Comparison of ENCODE assay signal across 22 cellular contexts in the genomic region with DNA sequence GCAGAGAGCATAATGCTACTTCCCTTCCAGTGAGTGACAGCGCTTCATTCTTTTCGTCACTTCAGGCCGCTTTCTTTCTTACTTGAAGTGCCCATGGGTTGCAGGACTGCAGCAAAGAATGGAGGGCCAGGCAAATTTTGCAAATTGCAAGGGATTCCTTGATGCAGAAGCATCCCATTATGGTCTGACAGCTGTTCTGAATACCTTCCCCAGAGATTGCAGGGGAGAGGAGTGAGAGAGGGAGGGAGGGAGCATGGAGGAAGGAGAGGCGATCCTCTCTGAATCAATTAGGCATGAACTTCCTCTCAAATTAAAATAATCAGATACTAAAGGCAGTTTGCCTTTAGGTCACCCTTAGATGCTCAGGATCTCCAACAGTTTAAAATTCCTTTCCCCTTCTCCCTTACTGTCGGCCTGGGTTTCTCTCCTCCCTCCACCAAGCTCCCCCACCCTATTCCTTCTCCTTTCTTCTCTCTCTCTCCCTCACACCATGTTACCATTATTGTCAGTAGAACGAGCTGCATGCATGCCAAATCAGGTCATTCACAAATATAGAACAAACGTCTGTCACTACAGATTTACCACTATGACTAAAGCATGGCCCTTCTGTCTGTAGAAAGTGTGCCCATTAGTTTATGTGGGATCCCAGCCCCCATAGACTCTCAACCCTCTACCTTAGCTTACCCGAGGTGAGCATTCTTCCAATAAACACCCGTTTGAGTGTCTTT.
DNase-seq lines count a peak whose midpoint lies in the region; ATAC-seq and TF ChIP-seq lines count a peak whose summit lies in the region.
"Had no signal": no experiment of that assay in that cellular context is flagged by ENCODE, and none has a peak within 500 bp of the region (broad histone marks: within the 10 kb centered on the region; RNA-seq: fewer than 3 reads in every experiment).

No MANE protein-coding gene starts in this region.

- CTCF ChIA-PET in WTC11 (lab: Charles Lee): no interaction called here

- in situ Hi-C loops in G401 (cut with HindIII; ENCODE audit: low sequenced_read_pairs): no loop called here

- TF ChIP-seq CTCF in WTC11 (IDR thresholded peaks at IDR 0.05) (no peak), nephron progenitor cell (IDR thresholded peaks at IDR 0.05) (no peak)

- peak; percentile 32; the same call in 1 of the 2 replicates for ATAC-seq in WTC11
- ATAC-seq: stimulated activated naive CD8-positive, alpha-beta T cell treated with anti-CD3 and anti-CD28 coated beads, Interleukin-15, Interleukin-2, amounts not matched to agents 100 U/mL and 50 U/mL, for 24 hours had no signal

- DNase-seq in G401 (ENCODE audit: low spot score) (peak; percentile 97), WTC11 (ENCODE audit: low spot score) (no peak), nephron progenitor cell (no peak), posterior cingulate gyrus (no peak), SW 1271 (lab: John Stamatoyannopoulos, UW) (no peak), GM19238 (ENCODE audit: insufficient read length, low spot score) (no peak)
- DNase-seq: activated B cell treated with CpG ODN at 0.5 μM for 24 hours; activated CD4-positive, alpha-beta memory T cell treated with anti-CD3 and anti-CD28 coated beads, Interleukin-2, amount 10 ng/mL, durations not matched to agents 7 days and 5 days; activated gamma-delta T cell treated with Interleukin-2 at 50 U/mL for 16 hours; foreskin fibroblast; H7; Karpas-422; mesendoderm; NCI-H2107; NK-92 treated with Interleukin-12 subunit alpha and Interleukin-12 subunit beta, amount 100 ng/mL, for 24 hours; SK-N-SH; stimulated activated CD4-positive, alpha-beta T cell treated with anti-CD3 and anti-CD28 coated beads, Interleukin-4, amount 100 ng/mL, for 1 hour; stimulated activated naive CD8-positive, alpha-beta T cell treated with anti-CD3 and anti-CD28 coated beads, Interleukin-15, Interleukin-2, amounts not matched to agents 100 U/mL and 50 U/mL, for 24 hours; T-helper 9 cell had no signal

- H3K27ac Mint-ChIP-seq in WTC11 (peak overlapping the region; percentile 4), nephron progenitor cell (peak overlapping the region; percentile 7)
- H3K27ac Mint-ChIP-seq: activated B cell treated with CpG ODN at 0.5 μM for 24 hours; activated CD4-positive, alpha-beta memory T cell treated with anti-CD3 and anti-CD28 coated beads, Interleukin-2, amount 10 ng/mL, durations not matched to agents 7 days and 5 days; nephron had no signal

- peaks cover 18% of the 10 kb centered on the region for H3K36me3 Mint-ChIP-seq in WTC11
- no peaks in the 10 kb centered on the region for H3K36me3 Mint-ChIP-seq in nephron progenitor cell (ENCODE audit: low read depth)

- H3K36me3 ChIP-seq in BLaER1: no peaks in the 10 kb centered on the region
- H3K36me3 ChIP-seq: tibial nerve had no signal

- no peak overlapping the region for H3K4me3 Mint-ChIP-seq in WTC11
- H3K4me3 Mint-ChIP-seq in nephron progenitor cell: no peak overlapping the region
- H3K4me3 Mint-ChIP-seq: activated B cell treated with CpG ODN at 0.5 μM for 24 hours; activated CD4-positive, alpha-beta memory T cell treated with anti-CD3 and anti-CD28 coated beads, Interleukin-2, amount 10 ng/mL, durations not matched to agents 7 days and 5 days; nephron had no signal

- intact Hi-C loops in posterior cingulate gyrus (cut with DNase I): no loop called here

- H3K4me1 Mint-ChIP-seq in WTC11 (peaks cover 34% of the 10 kb centered on the region), nephron progenitor cell (peaks cover 14% of the 10 kb centered on the region)

- peaks cover 20% of the 10 kb centered on the region for H3K4me1 ChIP-seq in BLaER1
- H3K4me1 ChIP-seq: tibial nerve had no signal

- H4K20me1 ChIP-seq in BLaER1: no peaks in the 10 kb centered on the region

- H3K9me3 Mint-ChIP-seq in WTC11 (peaks cover 24% of the 10 kb centered on the region), nephron progenitor cell (no peaks in the 10 kb centered on the region)
- H3K9me3 Mint-ChIP-seq: activated CD4-positive, alpha-beta memory T cell treated with anti-CD3 and anti-CD28 coated beads, Interleukin-2, amount 10 ng/mL, durations not matched to agents 7 days and 5 days; nephron had no signal

- H3K4me3 ChIP-seq in BLaER1: no peak overlapping the region
- H3K4me3 ChIP-seq: tibial nerve had no signal

- no peak overlapping the region for H3K27ac ChIP-seq in BLaER1
- H3K27ac ChIP-seq: tibial nerve had no signal

- POLR2A ChIA-PET in WTC11 (lab: Charles Lee): no interaction called here

- no peak overlapping the region for H3K9ac ChIP-seq in BLaER1
- H3K9ac ChIP-seq: SK-N-SH had no signal

- no peaks in the 10 kb centered on the region; the same call in 1 of the 2 replicates for H3K27me3 Mint-ChIP-seq in WTC11 (ENCODE audit: low read depth)
- no peaks in the 10 kb centered on the region for H3K27me3 Mint-ChIP-seq in nephron progenitor cell (ENCODE audit: low read depth, poor library complexity)
- H3K27me3 Mint-ChIP-seq: activated B cell treated with CpG ODN at 0.5 μM for 24 hours had no signal

- H3K27me3 ChIP-seq in BLaER1: no peaks in the 10 kb centered on the region
- H3K27me3 ChIP-seq: tibial nerve had no signal

- peaks cover 10% of the 10 kb centered on the region for H3K9me3 ChIP-seq in BLaER1
- H3K9me3 ChIP-seq: SK-N-SH, tibial nerve had no signal

- H3K4me2 ChIP-seq in BLaER1: peak overlapping the region; percentile 45
- H3K4me2 ChIP-seq: SK-N-SH had no signal

TF ChIP-seq in WTC11, 78 proteins besides CTCF, POLR2A, EP300 and RAD21 (continues in another document):
- TF ChIP-seq GTF2I (CRISPR knock-in tag; conservative IDR thresholded peaks at IDR 0.05) (no peak), SP1 (CRISPR knock-in tag; conservative IDR thresholded peaks at IDR 0.05) (no peak), ZNF416 (CRISPR knock-in tag; IDR thresholded peaks at IDR 0.05) (no peak), SOX15 (CRISPR knock-in tag; IDR thresholded peaks at IDR 0.05) (no peak), ZNF317 (CRISPR knock-in tag; IDR thresholded peaks at IDR 0.05; ENCODE audit: borderline replicate concordance, low read depth) (no peak)
- TF ChIP-seq, protein P1, sequence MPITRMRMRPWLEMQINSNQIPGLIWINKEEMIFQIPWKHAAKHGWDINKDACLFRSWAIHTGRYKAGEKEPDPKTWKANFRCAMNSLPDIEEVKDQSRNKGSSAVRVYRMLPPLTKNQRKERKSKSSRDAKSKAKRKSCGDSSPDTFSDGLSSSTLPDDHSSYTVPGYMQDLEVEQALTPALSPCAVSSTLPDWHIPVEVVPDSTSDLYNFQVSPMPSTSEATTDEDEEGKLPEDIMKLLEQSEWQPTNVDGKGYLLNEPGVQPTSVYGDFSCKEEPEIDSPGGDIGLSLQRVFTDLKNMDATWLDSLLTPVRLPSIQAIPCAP (CRISPR knock-in tag; IDR thresholded peaks at IDR 0.05): no peak
- TF ChIP-seq, protein P2, sequence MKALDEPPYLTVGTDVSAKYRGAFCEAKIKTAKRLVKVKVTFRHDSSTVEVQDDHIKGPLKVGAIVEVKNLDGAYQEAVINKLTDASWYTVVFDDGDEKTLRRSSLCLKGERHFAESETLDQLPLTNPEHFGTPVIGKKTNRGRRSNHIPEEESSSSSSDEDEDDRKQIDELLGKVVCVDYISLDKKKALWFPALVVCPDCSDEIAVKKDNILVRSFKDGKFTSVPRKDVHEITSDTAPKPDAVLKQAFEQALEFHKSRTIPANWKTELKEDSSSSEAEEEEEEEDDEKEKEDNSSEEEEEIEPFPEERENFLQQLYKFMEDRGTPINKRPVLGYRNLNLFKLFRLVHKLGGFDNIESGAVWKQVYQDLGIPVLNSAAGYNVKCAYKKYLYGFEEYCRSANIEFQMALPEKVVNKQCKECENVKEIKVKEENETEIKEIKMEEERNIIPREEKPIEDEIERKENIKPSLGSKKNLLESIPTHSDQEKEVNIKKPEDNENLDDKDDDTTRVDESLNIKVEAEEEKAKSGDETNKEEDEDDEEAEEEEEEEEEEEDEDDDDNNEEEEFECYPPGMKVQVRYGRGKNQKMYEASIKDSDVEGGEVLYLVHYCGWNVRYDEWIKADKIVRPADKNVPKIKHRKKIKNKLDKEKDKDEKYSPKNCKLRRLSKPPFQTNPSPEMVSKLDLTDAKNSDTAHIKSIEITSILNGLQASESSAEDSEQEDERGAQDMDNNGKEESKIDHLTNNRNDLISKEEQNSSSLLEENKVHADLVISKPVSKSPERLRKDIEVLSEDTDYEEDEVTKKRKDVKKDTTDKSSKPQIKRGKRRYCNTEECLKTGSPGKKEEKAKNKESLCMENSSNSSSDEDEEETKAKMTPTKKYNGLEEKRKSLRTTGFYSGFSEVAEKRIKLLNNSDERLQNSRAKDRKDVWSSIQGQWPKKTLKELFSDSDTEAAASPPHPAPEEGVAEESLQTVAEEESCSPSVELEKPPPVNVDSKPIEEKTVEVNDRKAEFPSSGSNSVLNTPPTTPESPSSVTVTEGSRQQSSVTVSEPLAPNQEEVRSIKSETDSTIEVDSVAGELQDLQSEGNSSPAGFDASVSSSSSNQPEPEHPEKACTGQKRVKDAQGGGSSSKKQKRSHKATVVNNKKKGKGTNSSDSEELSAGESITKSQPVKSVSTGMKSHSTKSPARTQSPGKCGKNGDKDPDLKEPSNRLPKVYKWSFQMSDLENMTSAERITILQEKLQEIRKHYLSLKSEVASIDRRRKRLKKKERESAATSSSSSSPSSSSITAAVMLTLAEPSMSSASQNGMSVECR (CRISPR knock-in tag; IDR thresholded peaks at IDR 0.05; ENCODE audit: borderline replicate concordance): no peak
- TF ChIP-seq, protein P3, sequence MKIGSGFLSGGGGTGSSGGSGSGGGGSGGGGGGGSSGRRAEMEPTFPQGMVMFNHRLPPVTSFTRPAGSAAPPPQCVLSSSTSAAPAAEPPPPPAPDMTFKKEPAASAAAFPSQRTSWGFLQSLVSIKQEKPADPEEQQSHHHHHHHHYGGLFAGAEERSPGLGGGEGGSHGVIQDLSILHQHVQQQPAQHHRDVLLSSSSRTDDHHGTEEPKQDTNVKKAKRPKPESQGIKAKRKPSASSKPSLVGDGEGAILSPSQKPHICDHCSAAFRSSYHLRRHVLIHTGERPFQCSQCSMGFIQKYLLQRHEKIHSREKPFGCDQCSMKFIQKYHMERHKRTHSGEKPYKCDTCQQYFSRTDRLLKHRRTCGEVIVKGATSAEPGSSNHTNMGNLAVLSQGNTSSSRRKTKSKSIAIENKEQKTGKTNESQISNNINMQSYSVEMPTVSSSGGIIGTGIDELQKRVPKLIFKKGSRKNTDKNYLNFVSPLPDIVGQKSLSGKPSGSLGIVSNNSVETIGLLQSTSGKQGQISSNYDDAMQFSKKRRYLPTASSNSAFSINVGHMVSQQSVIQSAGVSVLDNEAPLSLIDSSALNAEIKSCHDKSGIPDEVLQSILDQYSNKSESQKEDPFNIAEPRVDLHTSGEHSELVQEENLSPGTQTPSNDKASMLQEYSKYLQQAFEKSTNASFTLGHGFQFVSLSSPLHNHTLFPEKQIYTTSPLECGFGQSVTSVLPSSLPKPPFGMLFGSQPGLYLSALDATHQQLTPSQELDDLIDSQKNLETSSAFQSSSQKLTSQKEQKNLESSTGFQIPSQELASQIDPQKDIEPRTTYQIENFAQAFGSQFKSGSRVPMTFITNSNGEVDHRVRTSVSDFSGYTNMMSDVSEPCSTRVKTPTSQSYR (CRISPR knock-in tag; IDR thresholded peaks at IDR 0.05): no peak
